In genomic region chr12:6560501-6561205, GRCh38 we compare ENCODE assay signal across 16 cellular contexts.
"Had no signal": no experiment of that assay in that cellular context is flagged by ENCODE, and none has a peak within 500 bp of the region (broad histone marks: within the 10 kb centered on the region; RNA-seq: fewer than 3 reads in every experiment).

No MANE protein-coding gene starts in this region.

- H3K4me3 ChIP-seq: body of pancreas, lower lobe of right lung, neural progenitor cell had no signal

- H3K27ac Mint-ChIP-seq: activated B cell treated with CpG ODN at 0.5 μM for 24 hours; activated CD8-positive, alpha-beta memory T cell treated with anti-CD3 and anti-CD28 coated beads, Interleukin-2, amount 10 ng/mL, durations not matched to agents 7 days and 5 days; activated T-helper 2 cell treated with anti-CD3 and anti-CD28 coated beads, Interferon-gamma antibody, Interleukin-2, Interleukin-4, amounts not matched to agents 10 μg/mL and 5 μg/mL and 100 μg/mL, durations not matched to agents 14 hours and 24 hours and 36 hours; neural progenitor cell; progenitor cell of endocrine pancreas; T-helper 1 cell treated with Interleukin-12 subunit alpha and Interleukin-12 subunit beta and Interleukin-4 antibody, amounts not matched to agents 30 μg/mL and 1 μg/mL, for 36 hours had no signal

- H3K4me1 ChIP-seq: neural progenitor cell had no signal

- DNase-seq: activated B cell treated with CpG ODN at 0.5 μM for 24 hours; activated CD4-positive, alpha-beta T cell treated with anti-CD3 and anti-CD28 coated beads for 36 hours; activated CD4-positive, alpha-beta T cell treated with anti-CD3 and anti-CD28 coated beads, Interleukin-2, amount 50 U/mL, for 4 hours; activated CD8-positive, alpha-beta memory T cell treated with anti-CD3 and anti-CD28 coated beads, Interleukin-2, amount 10 ng/mL, durations not matched to agents 7 days and 5 days; activated naive CD4-positive, alpha-beta T cell; body of pancreas; lower lobe of right lung; naive B cell; retina; stimulated activated CD4-positive, alpha-beta T cell treated with anti-CD3 and anti-CD28 coated beads, Interleukin-4, amount 100 ng/mL, for 24 hours; stimulated activated naive CD8-positive, alpha-beta T cell treated with anti-CD3 and anti-CD28 coated beads, Interleukin-15, Interleukin-2, amounts not matched to agents 100 U/mL and 50 U/mL, for 24 hours had no signal

- FAIRE-seq: keratinocyte had no signal

- H3K36me3 ChIP-seq: neural progenitor cell had no signal

- H3K36me3 Mint-ChIP-seq: naive B cell had no signal

- H3K9me3 Mint-ChIP-seq: activated B cell treated with CpG ODN at 0.5 μM for 24 hours; activated T-helper 2 cell treated with anti-CD3 and anti-CD28 coated beads, Interferon-gamma antibody, Interleukin-2, Interleukin-4, amounts not matched to agents 10 μg/mL and 5 μg/mL and 100 μg/mL, durations not matched to agents 14 hours and 24 hours and 36 hours; naive B cell; neural progenitor cell; T-helper 1 cell treated with Interleukin-12 subunit alpha and Interleukin-12 subunit beta and Interleukin-4 antibody, amounts not matched to agents 30 μg/mL and 1 μg/mL, for 36 hours had no signal

- H3K9ac ChIP-seq: neural progenitor cell had no signal

- H3K27me3 ChIP-seq: body of pancreas, neural progenitor cell had no signal

- H3K27me3 Mint-ChIP-seq: activated B cell treated with CpG ODN at 0.5 μM for 24 hours; activated CD4-positive, alpha-beta T cell treated with anti-CD3 and anti-CD28 coated beads for 36 hours; activated CD8-positive, alpha-beta memory T cell treated with anti-CD3 and anti-CD28 coated beads, Interleukin-2, amount 10 ng/mL, durations not matched to agents 7 days and 5 days; naive B cell; progenitor cell of endocrine pancreas had no signal

- H3K27ac ChIP-seq: body of pancreas, lower lobe of right lung, neural progenitor cell had no signal

- H3K9me3 ChIP-seq: body of pancreas, lower lobe of right lung had no signal

- H3K4me3 Mint-ChIP-seq: activated B cell treated with CpG ODN at 0.5 μM for 24 hours; activated CD4-positive, alpha-beta T cell treated with anti-CD3 and anti-CD28 coated beads for 36 hours; activated CD8-positive, alpha-beta memory T cell treated with anti-CD3 and anti-CD28 coated beads, Interleukin-2, amount 10 ng/mL, durations not matched to agents 7 days and 5 days; neural progenitor cell; T-helper 1 cell treated with Interleukin-12 subunit alpha and Interleukin-12 subunit beta and Interleukin-4 antibody, amounts not matched to agents 30 μg/mL and 1 μg/mL, for 36 hours had no signal

- ATAC-seq: activated CD4-positive, alpha-beta T cell treated with anti-CD3 and anti-CD28 coated beads for 36 hours; activated CD8-positive, alpha-beta memory T cell treated with anti-CD3 and anti-CD28 coated beads, Interleukin-2, amount 10 ng/mL, durations not matched to agents 7 days and 5 days; body of pancreas; lower lobe of right lung; stimulated activated naive CD8-positive, alpha-beta T cell treated with anti-CD3 and anti-CD28 coated beads, Interleukin-15, Interleukin-2, amounts not matched to agents 100 U/mL and 50 U/mL, for 24 hours had no signal
